In genomic region chr17:1774390-1775176, GRCh38 we compare ENCODE assay signal across 12 cellular contexts. TPM values are rescaled to one million over a fixed set of nuclear protein-coding genes. Genes with fewer than 3 reads are reported as not detected.
A peak's percentile ranks its signal among the peaks of the same experiment; 100 is the strongest.
DNase-seq lines count a peak whose midpoint lies in the region; ATAC-seq and TF ChIP-seq lines count a peak whose summit lies in the region.
"Had no signal": no experiment of that assay in that cellular context is flagged by ENCODE, and none has a peak within 500 bp of the region (broad histone marks: within the 10 kb centered on the region; RNA-seq: fewer than 3 reads in every experiment).

No MANE protein-coding gene starts in this region.

- no peak overlapping the region for H3K14ac ChIP-seq in IMR-90 (replicated peaks; ENCODE audit: low read depth, low read length)

- no peak for DNase-seq in CD4-positive, alpha-beta memory T cell
- DNase-seq in IMR-90 (no peak), right atrium auricular region (ENCODE audit: low spot score) (no peak), KG1 (lab: John Stamatoyannopoulos, UW) (no peak)
- no peak for DNase-seq in stimulated activated naive B cell treated with anti-CD40 and anti-IgM and Interleukin-4, amounts not matched to agents 10 μg/mL and 1 μg/mL and 100 μg/mL, for 72 hours
- DNase-seq: DND-41, glutamatergic neuron, midbrain, NCI-H446 treated with DMSO at 0.1 percent for 48 hours, T-helper 9 cell had no signal

- H2AFZ ChIP-seq in IMR-90 (replicated peaks; ENCODE audit: low read length, poor library complexity): no peak overlapping the region

- H3K9me1 ChIP-seq in IMR-90 (ENCODE audit: insufficient read depth, low read length): peaks cover 8% of the 10 kb centered on the region; the same call in 1 of the 2 replicates

- TF ChIP-seq RAD21 in IMR-90 (IDR thresholded peaks at IDR 0.05; ENCODE audit: low read length): no peak

- H3K23ac ChIP-seq in IMR-90 (ENCODE audit: low read depth, low read length): no peak overlapping the region

- CTCF ChIA-PET in CD4-positive, alpha-beta memory T cell (lab: Charles Lee; ENCODE audit: partially characterized antibody): interaction anchor here (1.1 to 3.1 kb wide), 3 partner anchors 9 to 53 kb away, joined by 3 to 10 read pairs (median 3); no protein-coding TSS in a partner anchor
- CTCF ChIA-PET in IMR-90 (lab: Yijun Ruan, JAX): no interaction called here

- dilution Hi-C loops in IMR-90 (cut with HindIII; ENCODE audit: low sequenced_read_pairs, unreplicated experiment): no loop called here

- no peak overlapping the region for H3K56ac ChIP-seq in IMR-90 (ENCODE audit: extremely low read depth, insufficient read depth, low read length)

- no TSS peak for BruUV-seq in IMR-90 (replicated peaks; lab: Mats Ljungman, UMichigan)

- ATAC-seq in IMR-90 (ENCODE audit: low read depth) (no peak), GM19023 (IDR thresholded peaks at IDR 0.05; ENCODE audit: unreplicated experiment) (no peak), esophagus mucosa (no peak)
- ATAC-seq in stimulated activated naive B cell treated with anti-CD40 and anti-IgM and Interleukin-4, amounts not matched to agents 10 μg/mL and 1 μg/mL and 100 μg/mL, for 72 hours (replicated peaks): no peak

- 93% methylated on average over 13 of the region's 21 CpGs; no CpG with 5 or more reads in 1 of the 2 experiments for whole genome bisulfite sequencing in IMR-90 (ENCODE audit: extremely low coverage in 2 of 2, insufficient read length in 1 of 2), 2 experiments

- no peaks in the 10 kb centered on the region for H3K9me3 ChIP-seq in CD4-positive, alpha-beta memory T cell (ENCODE audit: control insufficient read depth in 1 of 2, low read length in 2 of 2)
- H3K9me3 ChIP-seq in IMR-90 (ENCODE audit: control insufficient read depth, insufficient read depth, low read length): no peaks in the 10 kb centered on the region
- H3K9me3 ChIP-seq in right atrium auricular region: no peaks in the 10 kb centered on the region

- H4K91ac ChIP-seq in IMR-90 (ENCODE audit: insufficient read depth, low read depth, low read length): no peak overlapping the region

- H3K4me1 Mint-ChIP-seq in CD4-positive, alpha-beta memory T cell: peaks cover 3 to 15% (median 6%) of the 10 kb centered on the region in 4 donors
- H3K4me1 Mint-ChIP-seq in stimulated activated naive B cell treated with anti-CD40 and anti-IgM and Interleukin-4, amounts not matched to agents 10 μg/mL and 1 μg/mL and 100 μg/mL, for 72 hours: peaks cover 16 to 30% of the 10 kb centered on the region in 2 donors

- no peak for TF ChIP-seq POLR2A in IMR-90 (IDR thresholded peaks at IDR 0.05; ENCODE audit: low read depth, low read length)

- in situ Hi-C loops in IMR-90 (cut with MboI; ENCODE audit: low sequenced_read_pairs): no loop called here

- H4K8ac ChIP-seq in IMR-90 (ENCODE audit: low read depth in 2 of 2, low read length in 2 of 2): no peak overlapping the region

- no peak overlapping the region for H3K27ac ChIP-seq in CD4-positive, alpha-beta memory T cell (ENCODE audit: low read depth, low read length)
- H3K27ac ChIP-seq in IMR-90 (ENCODE audit: insufficient read depth, low read length): no peak overlapping the region
- peak overlapping the region; percentile 43 for H3K27ac ChIP-seq in right atrium auricular region

- peaks cover 4% of the 10 kb centered on the region for H3K4me1 ChIP-seq in CD4-positive, alpha-beta memory T cell (ENCODE audit: insufficient read depth, low read length)
- H3K4me1 ChIP-seq in IMR-90 (ENCODE audit: control insufficient read depth, insufficient read depth, low read length) (peaks cover 9% of the 10 kb centered on the region), right atrium auricular region (peaks cover 0 to 19% of the 10 kb centered on the region in 2 donors)

- H4K5ac ChIP-seq in IMR-90 (ENCODE audit: low read depth, low read length): no peak overlapping the region

- H3K9me3 Mint-ChIP-seq in CD4-positive, alpha-beta memory T cell: no peaks in the 10 kb centered on the region
- H3K9me3 Mint-ChIP-seq in stimulated activated naive B cell treated with anti-CD40 and anti-IgM and Interleukin-4, amounts not matched to agents 10 μg/mL and 1 μg/mL and 100 μg/mL, for 72 hours: no peaks in the 10 kb centered on the region

- peak overlapping the region in 4 of 7 donors; percentile 4 to 47 (median 40) for H3K27ac Mint-ChIP-seq in CD4-positive, alpha-beta memory T cell
- H3K27ac Mint-ChIP-seq in stimulated activated naive B cell treated with anti-CD40 and anti-IgM and Interleukin-4, amounts not matched to agents 10 μg/mL and 1 μg/mL and 100 μg/mL, for 72 hours: peak overlapping the region; percentile 59

- no peak overlapping the region for H3K18ac ChIP-seq in IMR-90 (ENCODE audit: low read depth, low read length)

- peaks cover 5% of the 10 kb centered on the region for H3K36me3 ChIP-seq in CD4-positive, alpha-beta memory T cell (ENCODE audit: insufficient read depth, low read length)
- peaks cover 39% of the 10 kb centered on the region for H3K36me3 ChIP-seq in IMR-90 (ENCODE audit: control insufficient read depth, insufficient read depth, low read length)
- peaks cover 33% of the 10 kb centered on the region for H3K36me3 ChIP-seq in right atrium auricular region

- peak overlapping the region; percentile 23 for H2AK9ac ChIP-seq in IMR-90 (replicated peaks; ENCODE audit: low read depth, low read length, poor library complexity)

- peaks cover 4 to 14% of the 10 kb centered on the region in 2 donors for H3K36me3 Mint-ChIP-seq in CD4-positive, alpha-beta memory T cell
- H3K36me3 Mint-ChIP-seq in stimulated activated naive B cell treated with anti-CD40 and anti-IgM and Interleukin-4, amounts not matched to agents 10 μg/mL and 1 μg/mL and 100 μg/mL, for 72 hours: peaks cover 10% of the 10 kb centered on the region in 2 donors

- H3K9ac ChIP-seq in IMR-90 (ENCODE audit: low read depth, low read length): no peak overlapping the region

- H3K4ac ChIP-seq in IMR-90 (ENCODE audit: low read depth, low read length): no peak overlapping the region

- intact Hi-C loops in CD4-positive, alpha-beta memory T cell (cut with micrococcal nuclease): no loop called here
- intact Hi-C loops in IMR-90 (cut with micrococcal nuclease): no loop called here

- H3K4me2 ChIP-seq in IMR-90 (ENCODE audit: low read depth, low read length): no peak overlapping the region

- TF ChIP-seq CTCF in IMR-90 (conservative IDR thresholded peaks at IDR 0.05; ENCODE audit: low read depth, low read length): no peak
- no peak for TF ChIP-seq CTCF in right atrium auricular region (IDR thresholded peaks at IDR 0.05)

- no peaks in the 10 kb centered on the region for H4K20me1 ChIP-seq in IMR-90 (ENCODE audit: insufficient read depth, low read length)

- H3K27me3 Mint-ChIP-seq in CD4-positive, alpha-beta memory T cell: no peaks in the 10 kb centered on the region
- H3K27me3 Mint-ChIP-seq in stimulated activated naive B cell treated with anti-CD40 and anti-IgM and Interleukin-4, amounts not matched to agents 10 μg/mL and 1 μg/mL and 100 μg/mL, for 72 hours: no peaks in the 10 kb centered on the region

- H2BK20ac ChIP-seq in IMR-90 (ENCODE audit: low read depth, low read length): no peak overlapping the region

- H3K4me3 Mint-ChIP-seq in CD4-positive, alpha-beta memory T cell: no peak overlapping the region
- no peak overlapping the region for H3K4me3 Mint-ChIP-seq in stimulated activated naive B cell treated with anti-CD40 and anti-IgM and Interleukin-4, amounts not matched to agents 10 μg/mL and 1 μg/mL and 100 μg/mL, for 72 hours

- H3K79me1 ChIP-seq in IMR-90 (ENCODE audit: low read depth in 1 of 2, low read length in 2 of 2): 0 out of 4 replicates have a peak, but pooled peaks cover 0 to 3% of the 10 kb centered on the region in 2 experiments

- H2BK15ac ChIP-seq in IMR-90 (ENCODE audit: low read depth, low read length): no peak overlapping the region

- no peak overlapping the region for H3K4me3 ChIP-seq in CD4-positive, alpha-beta memory T cell (ENCODE audit: low read length in 2 of 2)
- no peak overlapping the region for H3K4me3 ChIP-seq in IMR-90 (ENCODE audit: insufficient read depth, low read depth, low read length)
- no peak overlapping the region for H3K4me3 ChIP-seq in right atrium auricular region

- H3K27me3 ChIP-seq in CD4-positive, alpha-beta memory T cell (ENCODE audit: insufficient read depth, low read length): no peaks in the 10 kb centered on the region
- H3K27me3 ChIP-seq in IMR-90 (ENCODE audit: control insufficient read depth, insufficient read depth, low read length) (no peaks in the 10 kb centered on the region), right atrium auricular region (no peaks in the 10 kb centered on the region)

- POLR2A ChIA-PET in CD4-positive, alpha-beta memory T cell (lab: Charles Lee; ENCODE audit: partially characterized antibody): interaction anchor here (1.3 to 1.9 kb wide), 2 partner anchors 10 to 58 kb away, joined by 3 to 7 read pairs; no protein-coding TSS in a partner anchor
- POLR2A ChIA-PET in IMR-90 (lab: Charles Lee; ENCODE audit: unreplicated experiment): no interaction called here

- H2BK120ac ChIP-seq in IMR-90 (ENCODE audit: low read depth, low read length): no peak overlapping the region

- no peak overlapping the region for H2BK5ac ChIP-seq in IMR-90 (ENCODE audit: low read depth, low read length, poor library complexity, severe bottlenecking)

- H2AK5ac ChIP-seq in IMR-90 (ENCODE audit: low read depth, low read length): no peak overlapping the region; the same call in 1 of the 2 replicates

RNA-seq across cellular contexts. Expression of gene SERPINF1, which starts 12.7 kb away (rescaled TPM):
- under 1 TPM in 1 of 2 experiments, not detected in 1; 0.47 TPM for total RNA-seq in CD4-positive, alpha-beta memory T cell
- polyA plus RNA-seq in CD4-positive, alpha-beta memory T cell: under 1 TPM in 1 of 2 donors, not detected in 1; 0.69 TPM
- 11.7 and 15.6 TPM in 2 replicates for total RNA-seq in IMR-90 (2012; rRNA removed)
- polyA plus RNA-seq in IMR-90 (2012; rRNA removed): 90.2 and 94.3 TPM in 2 replicates
- polyA plus RNA-seq in IMR-90 (2012; cell fraction: cytosol; rRNA removed): 104 and 232 TPM in 2 replicates
- polyA plus RNA-seq in IMR-90 (2012; cell fraction: nucleus; rRNA removed; ENCODE audit: low replicate concordance): 61.8 and 102 TPM in 2 replicates
- 100 to 1,000 TPM; 348 to 498 TPM for total RNA-seq in right atrium auricular region
- total RNA-seq in esophagus mucosa: 28.4 TPM

RNA-seq across cellular contexts. Expression of gene SERPINF2, which starts 31.9 kb away (rescaled TPM):
- 1 to 10 TPM in 1 of 2 experiments, under 1 TPM in 1; 0.19 to 1.3 TPM for total RNA-seq in CD4-positive, alpha-beta memory T cell
- polyA plus RNA-seq in CD4-positive, alpha-beta memory T cell: under 1 TPM in 1 of 2 donors, not detected in 1; 0.14 TPM
- total RNA-seq in IMR-90 (2012; rRNA removed): not detected in 2 replicates
- polyA plus RNA-seq in IMR-90 (2012; rRNA removed): not detected in 2 replicates
- 0.02 TPM in 1 of 2 replicates, not detected in the other for polyA plus RNA-seq in IMR-90 (2012; cell fraction: cytosol; rRNA removed)
- polyA plus RNA-seq in IMR-90 (2012; cell fraction: nucleus; rRNA removed; ENCODE audit: low replicate concordance): 0.08 and 0.17 TPM in 2 replicates
- 1 to 10 TPM; 1.0 to 1.5 TPM for total RNA-seq in right atrium auricular region
- total RNA-seq in esophagus mucosa: 2.7 TPM

RNA-seq across cellular contexts. Expression of gene WDR81, which starts 50.1 kb away (rescaled TPM):
- 10 to 100 TPM; 36.3 to 40.3 TPM for total RNA-seq in CD4-positive, alpha-beta memory T cell
- 10 to 100 TPM in 1 of 2 donors, 1 to 10 TPM in 1; 4.4 to 23.4 TPM for polyA plus RNA-seq in CD4-positive, alpha-beta memory T cell
- total RNA-seq in IMR-90 (2012; rRNA removed) (3.0 and 3.9 TPM in 2 replicates), right atrium auricular region (10 to 100 TPM; 10.9 to 17.9 TPM), esophagus mucosa (10.2 TPM)
- 8.4 and 10.4 TPM in 2 replicates for polyA plus RNA-seq in IMR-90 (2012; rRNA removed)
- polyA plus RNA-seq in IMR-90 (2012; cell fraction: cytosol; rRNA removed): 4.5 and 7.7 TPM in 2 replicates
- polyA plus RNA-seq in IMR-90 (2012; cell fraction: nucleus; rRNA removed; ENCODE audit: low replicate concordance): 21.3 and 52.6 TPM in 2 replicates

RNA-seq across cellular contexts. Expression of gene SMYD4, which starts 55.1 kb away (rescaled TPM):
- total RNA-seq in CD4-positive, alpha-beta memory T cell: 10 to 100 TPM; 31.2 to 31.5 TPM
- 10 to 100 TPM in 1 of 2 donors, 1 to 10 TPM in 1; 3.1 to 20.3 TPM for polyA plus RNA-seq in CD4-positive, alpha-beta memory T cell
- total RNA-seq in IMR-90 (2012; rRNA removed) (6.7 and 7.2 TPM in 2 replicates), right atrium auricular region (1 to 10 TPM; 6.2 to 7.1 TPM), esophagus mucosa (5.7 TPM)
- 4.3 and 5.3 TPM in 2 replicates for polyA plus RNA-seq in IMR-90 (2012; rRNA removed)
- 1.9 and 2.0 TPM in 2 replicates for polyA plus RNA-seq in IMR-90 (2012; cell fraction: cytosol; rRNA removed)
- 6.4 and 12.5 TPM in 2 replicates for polyA plus RNA-seq in IMR-90 (2012; cell fraction: nucleus; rRNA removed; ENCODE audit: low replicate concordance)

RNA-seq across cellular contexts. Expression of gene RPA1, which starts 55.2 kb away (rescaled TPM):
- 100 to 1,000 TPM; 103 to 119 TPM for total RNA-seq in CD4-positive, alpha-beta memory T cell
- polyA plus RNA-seq in CD4-positive, alpha-beta memory T cell: 100 to 1,000 TPM in 1 of 2 donors, 10 to 100 TPM in 1; 95.4 to 112 TPM
- total RNA-seq in IMR-90 (2012; rRNA removed) (32.8 and 38.4 TPM in 2 replicates), right atrium auricular region (10 to 100 TPM; 20.9 to 26.9 TPM), esophagus mucosa (87.5 TPM)
- polyA plus RNA-seq in IMR-90 (2012; rRNA removed): 44.3 and 48.2 TPM in 2 replicates
- 20.4 and 27.8 TPM in 2 replicates for polyA plus RNA-seq in IMR-90 (2012; cell fraction: cytosol; rRNA removed)
- 15.2 and 33.0 TPM in 2 replicates for polyA plus RNA-seq in IMR-90 (2012; cell fraction: nucleus; rRNA removed; ENCODE audit: low replicate concordance)

Comparison
In these comparisons a context has a peak if more than half of its experiments do, and no peak if none do; other contexts are left out.
1. H3K27ac ChIP-seq: peak in right atrium auricular region (2 of 2); none in CD4-positive, alpha-beta memory T cell (single experiment) and IMR-90 (single experiment).
2. RNA of gene SERPINF1, which starts 12.7 kb away (total RNA-seq): 348 to 498 TPM in right atrium auricular region; 28.4 TPM in esophagus mucosa (single experiment), 11.7 to 15.6 TPM in IMR-90 and 0.47 TPM in CD4-positive, alpha-beta memory T cell; every median in the first group is over 10 times any median in the second.